ENCODE assay signal across 30 cellular contexts in the genomic region with DNA sequence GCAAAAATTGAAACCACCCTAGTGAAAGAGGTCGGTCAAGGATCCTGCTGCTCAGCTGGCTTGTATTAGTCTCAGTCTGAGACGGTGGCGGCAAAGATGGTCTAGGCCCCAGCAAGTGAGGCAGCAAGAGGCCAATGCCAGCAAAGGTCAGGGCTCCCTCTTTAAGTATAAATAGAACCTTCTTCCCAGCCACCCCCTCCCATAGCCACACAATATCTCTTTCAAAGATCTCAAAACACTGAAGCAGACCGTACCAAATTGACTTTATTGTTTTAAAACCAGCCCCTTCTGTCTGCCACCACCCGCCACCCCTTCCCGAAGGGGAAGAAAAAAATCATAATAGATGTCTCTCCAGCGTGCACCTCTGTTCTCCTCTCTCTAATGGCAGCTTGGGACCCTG.
"Had no signal": no experiment of that assay in that cellular context is flagged by ENCODE, and none has a peak within 500 bp of the region (broad histone marks: within the 10 kb centered on the region; RNA-seq: fewer than 3 reads in every experiment).

No MANE protein-coding gene starts in this region.

- H3K4me1 Mint-ChIP-seq: activated naive CD4-positive, alpha-beta T cell treated with anti-CD3 and anti-CD28 coated beads, Interleukin-2, amount 10 ng/mL, durations not matched to agents 7 days and 5 days; activated naive CD8-positive, alpha-beta T cell treated with anti-CD3 and anti-CD28 coated beads, Interleukin-2, amount 10 ng/mL, durations not matched to agents 7 days and 5 days; natural killer cell; stimulated activated effector memory CD8-positive, alpha-beta T cell treated with anti-CD3 and anti-CD28 coated beads, Interleukin-12 subunit alpha, Interleukin-12 subunit beta, amount 100 ng/mL, for 72 hours; T-helper 17 cell had no signal

- H3K4me3 Mint-ChIP-seq: activated naive CD4-positive, alpha-beta T cell treated with anti-CD3 and anti-CD28 coated beads, Interleukin-2, amount 10 ng/mL, durations not matched to agents 7 days and 5 days; activated naive CD8-positive, alpha-beta T cell treated with anti-CD3 and anti-CD28 coated beads, Interleukin-2, amount 10 ng/mL, durations not matched to agents 7 days and 5 days; activated T-helper 1 cell treated with anti-CD3 and anti-CD28 coated beads, Interleukin-12 subunit alpha, Interleukin-12 subunit beta, Interleukin-2, Interleukin-4 antibody, amounts not matched to agents 30 ng/mL and 10 ng/mL and 1 ng/mL, durations not matched to agents 14 hours and 24 hours and 36 hours; natural killer cell; stimulated activated effector memory CD8-positive, alpha-beta T cell treated with anti-CD3 and anti-CD28 coated beads, Interleukin-12 subunit alpha, Interleukin-12 subunit beta, amount 100 ng/mL, for 72 hours; stimulated activated naive CD8-positive, alpha-beta T cell treated with anti-CD3 and anti-CD28 coated beads, Interleukin-15, Interleukin-2, amounts not matched to agents 100 ng/mL and 50 ng/mL, for 24 hours; T-helper 17 cell; type B pancreatic cell had no signal

- H3K27ac ChIP-seq: heart right ventricle, left lung, lower lobe of right lung, sigmoid colon, thoracic aorta, uterus, WERI-Rb-1 had no signal

- H3K9me3 Mint-ChIP-seq: activated naive CD4-positive, alpha-beta T cell treated with anti-CD3 and anti-CD28 coated beads, Interleukin-2, amount 10 ng/mL, durations not matched to agents 7 days and 5 days; activated naive CD8-positive, alpha-beta T cell treated with anti-CD3 and anti-CD28 coated beads, Interleukin-2, amount 10 ng/mL, durations not matched to agents 7 days and 5 days; activated T-helper 1 cell treated with anti-CD3 and anti-CD28 coated beads, Interleukin-12 subunit alpha, Interleukin-12 subunit beta, Interleukin-2, Interleukin-4 antibody, amounts not matched to agents 30 ng/mL and 10 ng/mL and 1 ng/mL, durations not matched to agents 14 hours and 24 hours and 36 hours; natural killer cell; stimulated activated effector memory CD8-positive, alpha-beta T cell treated with anti-CD3 and anti-CD28 coated beads, Interleukin-12 subunit alpha, Interleukin-12 subunit beta, amount 100 ng/mL, for 72 hours; stimulated activated naive CD8-positive, alpha-beta T cell treated with anti-CD3 and anti-CD28 coated beads, Interleukin-15, Interleukin-2, amounts not matched to agents 100 ng/mL and 50 ng/mL, for 24 hours had no signal

- H3K4me3 ChIP-seq: heart right ventricle, left lung, lower lobe of right lung, sigmoid colon, uterus had no signal

- H3K27ac Mint-ChIP-seq: activated naive CD4-positive, alpha-beta T cell treated with anti-CD3 and anti-CD28 coated beads, Interleukin-2, amount 10 ng/mL, durations not matched to agents 7 days and 5 days; activated naive CD8-positive, alpha-beta T cell treated with anti-CD3 and anti-CD28 coated beads, Interleukin-2, amount 10 ng/mL, durations not matched to agents 7 days and 5 days; activated T-helper 1 cell treated with anti-CD3 and anti-CD28 coated beads, Interleukin-12 subunit alpha, Interleukin-12 subunit beta, Interleukin-2, Interleukin-4 antibody, amounts not matched to agents 30 ng/mL and 10 ng/mL and 1 ng/mL, durations not matched to agents 14 hours and 24 hours and 36 hours; natural killer cell; progenitor cell of endocrine pancreas; stimulated activated effector memory CD8-positive, alpha-beta T cell treated with anti-CD3 and anti-CD28 coated beads, Interleukin-12 subunit alpha, Interleukin-12 subunit beta, amount 100 ng/mL, for 72 hours; stimulated activated naive CD8-positive, alpha-beta T cell treated with anti-CD3 and anti-CD28 coated beads, Interleukin-15, Interleukin-2, amounts not matched to agents 100 ng/mL and 50 ng/mL, for 24 hours; T-helper 17 cell; type B pancreatic cell had no signal

- H3K27me3 Mint-ChIP-seq: progenitor cell of endocrine pancreas, type B pancreatic cell had no signal

- ATAC-seq: activated CD4-positive, CD25-positive, alpha-beta regulatory T cell treated with anti-CD3 and anti-CD28 coated beads, Interleukin-2, amount 50 U/mL, for 24 hours; esophagus mucosa; heart right ventricle; left lung; lower lobe of right lung; natural killer cell; stimulated activated effector memory CD8-positive, alpha-beta T cell treated with anti-CD3 and anti-CD28 coated beads, Interleukin-12 subunit alpha, Interleukin-12 subunit beta, amount 100 ng/mL, for 72 hours; T-helper 17 cell had no signal

- H3K9me3 ChIP-seq: left lung, lower lobe of right lung, sigmoid colon, thoracic aorta, uterus had no signal

- H3K27me3 ChIP-seq: heart right ventricle, sigmoid colon, uterus had no signal

- DNase-seq: activated CD4-positive, alpha-beta T cell treated with anti-CD3 and anti-CD28 coated beads for 48 hours; activated CD4-positive, alpha-beta T cell treated with anti-CD3 and anti-CD28 coated beads, Interleukin-2, amount 50 U/mL, for 48 hours; activated CD8-positive, alpha-beta memory T cell treated with anti-CD3 and anti-CD28 coated beads, Interleukin-2, amount 50 U/mL, for 4 hours; activated effector memory CD4-positive, alpha-beta T cell treated with anti-CD3 and anti-CD28 coated beads, Interleukin-2, amount 50 U/mL, for 16 hours; activated naive CD4-positive, alpha-beta T cell treated with anti-CD3 and anti-CD28 coated beads, Interleukin-2, amount 10 ng/mL, durations not matched to agents 7 days and 5 days; activated naive CD8-positive, alpha-beta T cell treated with anti-CD3 and anti-CD28 coated beads, Interleukin-2, amount 10 ng/mL, durations not matched to agents 7 days and 5 days; activated T-cell treated with anti-CD3 and anti-CD28 coated beads, Interleukin-2, amount 50 U/mL, for 1 hour; amniotic stem cell; central memory CD4-positive, alpha-beta T cell; heart right ventricle; kidney glomerular epithelial cell; left lung; lower lobe of right lung; mesenchymal stem cell; natural killer cell; sigmoid colon; small intestine; stimulated activated CD4-positive, alpha-beta T cell treated with anti-CD3 and anti-CD28 coated beads, Interleukin-4, amount 100 ng/mL, for 24 hours; T-helper 17 cell; T1000; uterus; WERI-Rb-1 had no signal

- H3K4me1 ChIP-seq: left lung, lower lobe of right lung, uterus had no signal

- H3K36me3 ChIP-seq: heart right ventricle, left lung, lower lobe of right lung, sigmoid colon, thoracic aorta, uterus had no signal

- H3K36me3 Mint-ChIP-seq: activated naive CD4-positive, alpha-beta T cell treated with anti-CD3 and anti-CD28 coated beads, Interleukin-2, amount 10 ng/mL, durations not matched to agents 7 days and 5 days; activated naive CD8-positive, alpha-beta T cell treated with anti-CD3 and anti-CD28 coated beads, Interleukin-2, amount 10 ng/mL, durations not matched to agents 7 days and 5 days; natural killer cell; stimulated activated effector memory CD8-positive, alpha-beta T cell treated with anti-CD3 and anti-CD28 coated beads, Interleukin-12 subunit alpha, Interleukin-12 subunit beta, amount 100 ng/mL, for 72 hours; type B pancreatic cell had no signal
